In the genomic region with DNA sequence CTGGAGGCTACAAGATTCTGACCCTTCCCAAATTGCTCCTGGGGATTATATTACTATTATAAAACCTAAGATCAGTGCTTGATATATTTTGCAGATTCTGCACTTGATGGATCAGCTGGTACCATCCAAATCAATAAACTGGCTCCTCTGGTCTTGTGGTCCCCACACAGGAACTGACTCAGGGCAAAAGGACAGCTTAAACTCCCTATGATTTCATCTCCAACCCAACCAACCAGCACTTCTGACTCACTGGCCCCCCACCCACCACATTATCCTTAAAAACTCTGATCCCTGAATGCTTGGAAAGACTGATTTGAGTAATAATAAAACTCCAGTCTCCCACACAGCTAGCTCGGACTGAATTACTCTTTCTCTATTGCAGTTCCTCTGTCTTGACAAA, we compare ENCODE assay signal across 21 cellular contexts.
"Had no signal": no experiment of that assay in that cellular context is flagged by ENCODE, and none has a peak within 500 bp of the region (broad histone marks: within the 10 kb centered on the region; RNA-seq: fewer than 3 reads in every experiment).

No MANE protein-coding gene starts in this region.

- H3K9me3 Mint-ChIP-seq: naive thymus-derived CD8-positive, alpha-beta T cell; nephron progenitor cell had no signal

- H3K27me3 ChIP-seq: dorsolateral prefrontal cortex, heart left ventricle, sigmoid colon, stomach, thyroid gland, vagina had no signal

- H3K36me3 ChIP-seq: heart left ventricle, lower lobe of right lung, prostate gland, sigmoid colon, stomach, thyroid gland, vagina had no signal

- H3K4me3 Mint-ChIP-seq: naive thymus-derived CD8-positive, alpha-beta T cell; nephron progenitor cell had no signal

- H3K4me1 ChIP-seq: heart left ventricle, lower lobe of right lung, prostate gland, sigmoid colon, stomach, thyroid gland, vagina had no signal

- DNase-seq: dorsolateral prefrontal cortex; effector CD4-positive, alpha-beta T cell; heart left ventricle; hippocampal formation; kidney glomerular epithelial cell; left ventricle myocardium superior; lower lobe of right lung; naive thymus-derived CD8-positive, alpha-beta T cell; nephron progenitor cell; nucleus accumbens; right cardiac atrium; sigmoid colon; stimulated activated CD4-positive, alpha-beta T cell treated with anti-CD3 and anti-CD28 coated beads, Interleukin-15, amount 100 ng/mL, for 24 hours; stimulated activated CD4-positive, alpha-beta T cell treated with anti-CD3 and anti-CD28 coated beads, Interleukin-2, amount 100 ng/mL, for 48 hours; stimulated activated naive CD4-positive, alpha-beta T cell treated with Interleukin-2 at 50 U/mL for 16 hours; stomach; thyroid gland; trophoblast cell had no signal

- H3K27ac Mint-ChIP-seq: naive thymus-derived CD8-positive, alpha-beta T cell; nephron progenitor cell had no signal

- ATAC-seq: heart left ventricle; left ventricle myocardium superior; naive thymus-derived CD8-positive, alpha-beta T cell; right cardiac atrium had no signal

- H3K4me3 ChIP-seq: dorsolateral prefrontal cortex, heart left ventricle, lower lobe of right lung, prostate gland, sigmoid colon, skin epidermis, stomach, thyroid gland, vagina had no signal

- H3K36me3 Mint-ChIP-seq: naive thymus-derived CD8-positive, alpha-beta T cell had no signal

- H3K9me3 ChIP-seq: heart left ventricle, lower lobe of right lung, prostate gland, sigmoid colon, thyroid gland, vagina had no signal
